Comparison of ENCODE assay signal across 29 cellular contexts in the genomic region with DNA sequence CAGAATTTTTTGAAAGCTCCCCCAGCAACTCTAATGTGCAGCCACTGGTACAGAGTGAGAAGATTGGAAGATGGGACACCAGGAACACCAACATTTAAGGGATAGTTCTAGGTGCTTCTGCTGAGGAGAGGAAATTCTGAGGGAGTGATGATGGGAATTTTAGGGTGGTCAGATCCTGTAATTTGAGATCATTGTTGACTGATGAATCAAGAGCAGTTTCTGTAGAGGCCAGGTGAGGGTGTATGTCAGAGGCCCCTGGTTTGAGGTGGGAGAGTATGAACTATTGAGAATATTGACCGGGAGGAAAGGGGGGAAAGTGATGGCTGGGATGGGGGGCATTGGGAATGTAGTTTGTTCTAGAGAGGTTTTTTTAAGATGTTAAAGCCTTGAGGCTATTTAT. TPM values are rescaled to one million over a fixed set of nuclear protein-coding genes. Genes with fewer than 3 reads are reported as not detected.
DNase-seq lines count a peak whose midpoint lies in the region; ATAC-seq, FAIRE-seq and TF ChIP-seq lines count a peak whose summit lies in the region.
"Had no signal": no experiment of that assay in that cellular context is flagged by ENCODE, and none has a peak within 500 bp of the region (broad histone marks: within the 10 kb centered on the region; RNA-seq: fewer than 3 reads in every experiment).

No MANE protein-coding gene starts in this region.

- H3K4me3 ChIP-seq in mesendoderm (ENCODE audit: low read length), result no peak overlapping the region
- H3K4me3 ChIP-seq: ascending aorta, heart right ventricle, left lung, SJSA1, vagina had no signal

- ATAC-seq in activated T-helper 17 cell treated with anti-CD3 and anti-CD28 coated beads, Interleukin-2, amount 50 U/mL, for 72 hours (replicated peaks), result no peak
- ATAC-seq: heart right ventricle; left lung; right cardiac atrium; stimulated activated naive B cell treated with anti-CD40 and anti-IgM and Interleukin-4, amounts not matched to agents 10 μg/mL and 1 μg/mL and 100 μg/mL, for 72 hours had no signal

- CTCF ChIA-PET in activated CD4-positive, alpha-beta memory T cell treated with anti-CD3 and anti-CD28 coated beads for 36 hours (lab: Charles Lee), result no interaction called here
- CTCF ChIA-PET in activated CD4-positive, alpha-beta memory T cell treated with anti-CD3 and anti-CD28 coated beads, Interleukin-2, amount 10 ng/mL, durations not matched to agents 7 days and 5 days (lab: Charles Lee), result interaction anchor here (0.6 kb wide), 1 partner anchor 109 kb away, joined by 4 read pairs; no protein-coding TSS in a partner anchor

- H3K79me2 ChIP-seq in H9 (ENCODE audit: insufficient read depth, low read length) (peaks cover 3% of the 10 kb centered on the region; the same call in 1 of the 2 replicates), mesendoderm (ENCODE audit: control insufficient read depth, insufficient read depth, low read length) (peaks cover 2% of the 10 kb centered on the region)

- no peak overlapping the region for H3K14ac ChIP-seq in H9 (ENCODE audit: insufficient read depth, low read length)

- H3K23ac ChIP-seq in H9 (ENCODE audit: insufficient read length, low read depth, low read length) (no peak overlapping the region), mesendoderm (ENCODE audit: low read length) (no peak overlapping the region)

- no peak for FAIRE-seq in frontal cortex (lab: Jason Lieb, UNC)
- FAIRE-seq: GM12892, TTC549 had no signal

- H3K4me3 Mint-ChIP-seq in activated CD4-positive, alpha-beta memory T cell treated with anti-CD3 and anti-CD28 coated beads for 36 hours, result no peak overlapping the region
- H3K4me3 Mint-ChIP-seq in activated CD4-positive, alpha-beta memory T cell treated with anti-CD3 and anti-CD28 coated beads, Interleukin-2, amount 10 ng/mL, durations not matched to agents 7 days and 5 days, result no peak overlapping the region
- no peak overlapping the region; a peak in 1 of 5 replicates for H3K4me3 Mint-ChIP-seq in H9
- no peak overlapping the region for H3K4me3 Mint-ChIP-seq in activated T-helper 17 cell treated with anti-CD3 and anti-CD28 coated beads, Interleukin-2, amount 50 U/mL, for 72 hours
- H3K4me3 Mint-ChIP-seq: stimulated activated naive B cell treated with anti-CD40 and anti-IgM and Interleukin-4, amounts not matched to agents 10 μg/mL and 1 μg/mL and 100 μg/mL, for 72 hours had no signal

- H2BK20ac ChIP-seq in H9 (ENCODE audit: low read depth, low read length, poor library complexity, severe bottlenecking), result no peak overlapping the region

- no peaks in the 10 kb centered on the region for H3K23me2 ChIP-seq in H9 (ENCODE audit: insufficient read length, low read depth, low read length, poor library complexity, severe bottlenecking)

- no peak overlapping the region for H3T11ph ChIP-seq in H9 (ENCODE audit: low read length)

- peaks cover 18% of the 10 kb centered on the region for H3K36me3 Mint-ChIP-seq in activated CD4-positive, alpha-beta memory T cell treated with anti-CD3 and anti-CD28 coated beads for 36 hours
- H3K36me3 Mint-ChIP-seq in activated CD4-positive, alpha-beta memory T cell treated with anti-CD3 and anti-CD28 coated beads, Interleukin-2, amount 10 ng/mL, durations not matched to agents 7 days and 5 days (ENCODE audit: low read depth), result peaks cover 21% of the 10 kb centered on the region
- H3K36me3 Mint-ChIP-seq in H9 (ENCODE audit: insufficient read depth in 1 of 3, low read depth in 3 of 3), result peaks cover 3 to 19% (median 15%) of the 10 kb centered on the region in 3 experiments; a peak in 6 of 7 replicates
- H3K36me3 Mint-ChIP-seq in activated T-helper 17 cell treated with anti-CD3 and anti-CD28 coated beads, Interleukin-2, amount 50 U/mL, for 72 hours (ENCODE audit: low read depth), result peaks cover 32% of the 10 kb centered on the region

- H3K27me3 Mint-ChIP-seq in activated CD4-positive, alpha-beta memory T cell treated with anti-CD3 and anti-CD28 coated beads for 36 hours, result no peaks in the 10 kb centered on the region
- no peaks in the 10 kb centered on the region for H3K27me3 Mint-ChIP-seq in activated CD4-positive, alpha-beta memory T cell treated with anti-CD3 and anti-CD28 coated beads, Interleukin-2, amount 10 ng/mL, durations not matched to agents 7 days and 5 days
- H3K27me3 Mint-ChIP-seq in H9 (ENCODE audit: low read depth), result no peaks in the 10 kb centered on the region
- H3K27me3 Mint-ChIP-seq in activated T-helper 17 cell treated with anti-CD3 and anti-CD28 coated beads, Interleukin-2, amount 50 U/mL, for 72 hours, result no peaks in the 10 kb centered on the region
- H3K27me3 Mint-ChIP-seq: stimulated activated naive B cell treated with anti-CD40 and anti-IgM and Interleukin-4, amounts not matched to agents 10 μg/mL and 1 μg/mL and 100 μg/mL, for 72 hours had no signal

- H3K4me2 ChIP-seq in H9 (ENCODE audit: insufficient read depth, insufficient read length, low read length) (no peak overlapping the region), mesendoderm (ENCODE audit: low read length) (no peak overlapping the region)

- H4K20me1 ChIP-seq in H9 (ENCODE audit: control insufficient read depth, insufficient read depth, insufficient read length), result no peaks in the 10 kb centered on the region

- no peak overlapping the region for H2BK12ac ChIP-seq in H9 (ENCODE audit: insufficient read length, low read depth, low read length)

- H3K27me3 ChIP-seq in H9 (ENCODE audit: insufficient read depth, low read length) (no peaks in the 10 kb centered on the region), mesendoderm (ENCODE audit: insufficient read depth, low read length, poor library complexity) (no peaks in the 10 kb centered on the region)
- H3K27me3 ChIP-seq: ascending aorta, BE2C, heart right ventricle, left lung, SJSA1, vagina had no signal

- H3K4me1 ChIP-seq in H9 (ENCODE audit: insufficient read depth, low read length) (peaks cover 12% of the 10 kb centered on the region), mesendoderm (ENCODE audit: control insufficient read depth, low read depth, low read length) (peaks cover 12% of the 10 kb centered on the region)
- H3K4me1 ChIP-seq: ascending aorta, BE2C, parathyroid adenoma, SJSA1, vagina had no signal

- no peak overlapping the region for H4K91ac ChIP-seq in H9 (ENCODE audit: insufficient read length, low read depth, low read length)

- H3K9me3 ChIP-seq in H9 (ENCODE audit: control insufficient read depth, low read depth, low read length), result no peaks in the 10 kb centered on the region
- H3K9me3 ChIP-seq: ascending aorta, BE2C, heart right ventricle, left lung, SJSA1, vagina had no signal

- H3K9me3 Mint-ChIP-seq in activated CD4-positive, alpha-beta memory T cell treated with anti-CD3 and anti-CD28 coated beads for 36 hours, result no peaks in the 10 kb centered on the region
- no peaks in the 10 kb centered on the region for H3K9me3 Mint-ChIP-seq in activated CD4-positive, alpha-beta memory T cell treated with anti-CD3 and anti-CD28 coated beads, Interleukin-2, amount 10 ng/mL, durations not matched to agents 7 days and 5 days
- no peaks in the 10 kb centered on the region for H3K9me3 Mint-ChIP-seq in H9
- H3K9me3 Mint-ChIP-seq in activated T-helper 17 cell treated with anti-CD3 and anti-CD28 coated beads, Interleukin-2, amount 50 U/mL, for 72 hours, result no peaks in the 10 kb centered on the region
- H3K9me3 Mint-ChIP-seq: stimulated activated naive B cell treated with anti-CD40 and anti-IgM and Interleukin-4, amounts not matched to agents 10 μg/mL and 1 μg/mL and 100 μg/mL, for 72 hours had no signal

- no peak overlapping the region for H3K9ac ChIP-seq in H9 (ENCODE audit: extremely low read depth, insufficient read length, low read length)
- no peak overlapping the region for H3K9ac ChIP-seq in mesendoderm (ENCODE audit: low read length)
- H3K9ac ChIP-seq: parathyroid adenoma had no signal

- H4K8ac ChIP-seq in H9 (replicated peaks; ENCODE audit: insufficient read length, low read depth, low read length), result no peak overlapping the region
- no peak overlapping the region for H4K8ac ChIP-seq in mesendoderm (ENCODE audit: low read depth, low read length)

- H3K56ac ChIP-seq in H9 (ENCODE audit: insufficient read length, low read depth, low read length) (no peak overlapping the region), mesendoderm (ENCODE audit: low read length) (no peak overlapping the region)

- H4K5ac ChIP-seq in H9 (ENCODE audit: insufficient read length, low read depth, low read length) (no peak overlapping the region), mesendoderm (ENCODE audit: low read length) (no peak overlapping the region)

- H3K79me1 ChIP-seq in H9 (ENCODE audit: insufficient read depth, low read depth, low read length, poor library complexity, severe bottlenecking) (peaks cover 5% of the 10 kb centered on the region), mesendoderm (ENCODE audit: low read length) (peaks cover 7% of the 10 kb centered on the region)

- no peak for DNase-seq in activated CD4-positive, alpha-beta memory T cell treated with anti-CD3 and anti-CD28 coated beads for 36 hours
- no peak for DNase-seq in activated CD4-positive, alpha-beta memory T cell treated with anti-CD3 and anti-CD28 coated beads, Interleukin-2, amount 10 ng/mL, durations not matched to agents 7 days and 5 days
- no peak for DNase-seq in H9
- peak; percentile 26 for DNase-seq in mesendoderm
- no peak for DNase-seq in anterior cingulate cortex (lab: John Stamatoyannopoulos, UW)
- DNase-seq in frontal cortex (ENCODE audit: low spot score in 2 of 2), result no peak
- no peak for DNase-seq in glomerular visceral epithelial cell (ENCODE audit: extremely low spot score)
- DNase-seq: activated CD4-positive, CD25-positive, alpha-beta regulatory T cell treated with anti-CD3 and anti-CD28 coated beads, Interleukin-2, amount 50 U/mL, for 72 hours; activated naive CD4-positive, alpha-beta T cell treated with anti-CD3 and anti-CD28 coated beads, Interleukin-2, amount 50 U/mL, for 16 hours; activated T-cell treated with anti-CD3 and anti-CD28 coated beads, Interleukin-2, amount 50 U/mL, for 48 hours; BE2C; Calu3; central memory CD4-positive, alpha-beta T cell; HCEC 1CT; heart right ventricle; left lung; NCI-H187; NCI-H2227 treated with DMSO at 0.1 percent for 48 hours; right cardiac atrium; stimulated activated CD4-positive, alpha-beta T cell treated with anti-CD3 and anti-CD28 coated beads, Interleukin-4, amount 100 ng/mL, for 1 hour; stimulated activated naive B cell treated with anti-CD40 and anti-IgM and Interleukin-4, amounts not matched to agents 10 μg/mL and 1 μg/mL and 100 μg/mL, for 72 hours; T-helper 1 cell had no signal

- H3K36me3 ChIP-seq in mesendoderm (ENCODE audit: control insufficient read depth, insufficient read depth, low read length), result no peaks in the 10 kb centered on the region
- H3K36me3 ChIP-seq: BE2C had no signal

- H3K4ac ChIP-seq in H9 (ENCODE audit: low read depth, low read length) (no peak overlapping the region), mesendoderm (ENCODE audit: low read depth, low read length) (no peak overlapping the region)

- H2AFZ ChIP-seq in H9 (ENCODE audit: low read length), result no peak overlapping the region
- H2AFZ ChIP-seq: parathyroid adenoma had no signal

- POLR2A ChIA-PET in activated CD4-positive, alpha-beta memory T cell treated with anti-CD3 and anti-CD28 coated beads for 36 hours (lab: Charles Lee), result no interaction called here
- POLR2A ChIA-PET in activated CD4-positive, alpha-beta memory T cell treated with anti-CD3 and anti-CD28 coated beads, Interleukin-2, amount 10 ng/mL, durations not matched to agents 7 days and 5 days (lab: Charles Lee), result no interaction called here

- H3K27ac Mint-ChIP-seq in activated CD4-positive, alpha-beta memory T cell treated with anti-CD3 and anti-CD28 coated beads for 36 hours, result peak overlapping the region; percentile 7
- no peak overlapping the region for H3K27ac Mint-ChIP-seq in activated CD4-positive, alpha-beta memory T cell treated with anti-CD3 and anti-CD28 coated beads, Interleukin-2, amount 10 ng/mL, durations not matched to agents 7 days and 5 days
- H3K27ac Mint-ChIP-seq in H9, result peak overlapping the region; percentile 19 to 61 (median 25); a peak in 6 of 7 replicates
- peak overlapping the region; percentile 45 for H3K27ac Mint-ChIP-seq in activated T-helper 17 cell treated with anti-CD3 and anti-CD28 coated beads, Interleukin-2, amount 50 U/mL, for 72 hours
- H3K27ac Mint-ChIP-seq: stimulated activated naive B cell treated with anti-CD40 and anti-IgM and Interleukin-4, amounts not matched to agents 10 μg/mL and 1 μg/mL and 100 μg/mL, for 72 hours had no signal

- H2BK120ac ChIP-seq in H9 (ENCODE audit: low read depth, low read length, poor library complexity, severe bottlenecking) (no peak overlapping the region), mesendoderm (ENCODE audit: low read depth, low read length) (no peak overlapping the region)

- H2AK5ac ChIP-seq in H9 (ENCODE audit: insufficient read length, low read length), result no peak overlapping the region
- no peak overlapping the region for H2AK5ac ChIP-seq in mesendoderm (ENCODE audit: low read length)

- H3K18ac ChIP-seq in H9 (ENCODE audit: insufficient read length, low read depth, low read length) (no peak overlapping the region), mesendoderm (ENCODE audit: low read length) (peak overlapping the region; percentile 12)

- H3K4me1 Mint-ChIP-seq in activated CD4-positive, alpha-beta memory T cell treated with anti-CD3 and anti-CD28 coated beads for 36 hours (ENCODE audit: low read depth), result peaks cover 25% of the 10 kb centered on the region
- no peaks in the 10 kb centered on the region for H3K4me1 Mint-ChIP-seq in activated CD4-positive, alpha-beta memory T cell treated with anti-CD3 and anti-CD28 coated beads, Interleukin-2, amount 10 ng/mL, durations not matched to agents 7 days and 5 days
- H3K4me1 Mint-ChIP-seq in H9, result peaks cover 27 to 35% of the 10 kb centered on the region in 2 experiments
- H3K4me1 Mint-ChIP-seq in activated T-helper 17 cell treated with anti-CD3 and anti-CD28 coated beads, Interleukin-2, amount 50 U/mL, for 72 hours, result peaks cover 19% of the 10 kb centered on the region

- intact Hi-C loops in activated CD4-positive, alpha-beta memory T cell treated with anti-CD3 and anti-CD28 coated beads for 36 hours (cut with micrococcal nuclease), result no loop called here

- H2BK5ac ChIP-seq in H9 (ENCODE audit: insufficient read length, low read length) (no peak overlapping the region), mesendoderm (ENCODE audit: low read length) (no peak overlapping the region)

- H2BK15ac ChIP-seq in H9 (ENCODE audit: low read depth, low read length), result no peak overlapping the region
- no peak overlapping the region for H2BK15ac ChIP-seq in mesendoderm (replicated peaks; ENCODE audit: low read depth)

- no CpG with 5 or more reads among the region's 1 CpG for WGBS in H9 (ENCODE audit: extremely low coverage, insufficient read length, low lambda C conversion rate)
- no CpG with 5 or more reads among the region's 1 CpG for WGBS in mesendoderm (ENCODE audit: extremely low coverage, insufficient coverage, low lambda C conversion rate)

- H3K27ac ChIP-seq in H9 (ENCODE audit: insufficient read length, low read depth, low read length) (no peak overlapping the region), mesendoderm (ENCODE audit: low read depth, low read length) (no peak overlapping the region)
- H3K27ac ChIP-seq: ascending aorta, heart right ventricle, left lung, parathyroid adenoma, SJSA1, vagina had no signal

- TF ChIP-seq CTCF in H9 (conservative IDR thresholded peaks at IDR 0.05), result no peak

RNA-seq across cellular contexts. Expression of a gene that starts 47.2 kb away (rescaled TPM):
- total RNA-seq in activated CD4-positive, alpha-beta memory T cell treated with anti-CD3 and anti-CD28 coated beads for 36 hours, result 10 to 100 TPM; 61.1 to 62.8 TPM
- 10 to 100 TPM; 66.9 to 71.5 TPM for total RNA-seq in activated CD4-positive, alpha-beta memory T cell treated with anti-CD3 and anti-CD28 coated beads, Interleukin-2, amount 10 ng/mL, durations not matched to agents 7 days and 5 days
- total RNA-seq in H9 (2021) (45.2 and 47.8 TPM in 2 replicates), frontal cortex (135 TPM)
- total RNA-seq in activated T-helper 17 cell treated with anti-CD3 and anti-CD28 coated beads, Interleukin-2, amount 50 U/mL, for 72 hours, result 10 to 100 TPM; 40.0 to 46.5 TPM
- polyA plus RNA-seq in mesendoderm (2013, experiment 1 of 2), result 55.5 TPM
- 58.4 TPM for polyA plus RNA-seq in mesendoderm (2013, experiment 2 of 2)
